In the genomic region with DNA sequence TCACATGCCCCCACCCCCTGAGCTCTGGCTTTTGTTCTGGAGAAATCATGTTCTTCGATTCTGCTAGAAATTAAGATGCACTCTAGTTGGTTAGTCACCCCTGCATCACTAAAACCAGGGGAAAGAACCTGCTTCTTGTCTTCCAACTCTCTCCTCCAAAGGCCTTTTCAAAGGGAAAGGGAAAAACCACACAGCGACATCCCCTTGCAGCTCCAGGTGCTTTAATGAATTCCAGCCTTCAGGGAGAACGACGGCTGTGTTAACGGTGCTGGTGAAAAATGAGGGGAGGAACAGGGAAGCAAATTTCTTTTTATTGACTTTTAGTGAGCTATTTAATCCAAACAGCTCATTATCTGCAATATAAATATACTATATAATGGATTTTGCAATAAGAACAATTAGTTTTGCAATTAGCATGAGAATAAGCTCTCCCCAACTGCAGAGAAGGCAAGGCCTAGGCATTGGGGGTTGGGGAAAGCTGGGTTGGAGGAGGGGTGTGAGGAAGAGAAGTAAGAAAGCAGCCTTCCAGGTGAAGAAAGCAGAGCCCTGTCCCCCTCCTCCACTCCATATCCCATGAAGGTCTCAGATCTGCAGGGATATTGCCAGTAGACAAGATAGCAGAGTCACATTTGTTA, we compare ENCODE assay signal across 1 cellular context.
TF ChIP-seq lines count a peak whose summit lies in the region.

No MANE protein-coding gene starts in this region.

TF ChIP-seq in WTC11, 78 proteins besides CTCF, POLR2A, EP300 and RAD21 (continued from another document):
- TF ChIP-seq, protein P1, sequence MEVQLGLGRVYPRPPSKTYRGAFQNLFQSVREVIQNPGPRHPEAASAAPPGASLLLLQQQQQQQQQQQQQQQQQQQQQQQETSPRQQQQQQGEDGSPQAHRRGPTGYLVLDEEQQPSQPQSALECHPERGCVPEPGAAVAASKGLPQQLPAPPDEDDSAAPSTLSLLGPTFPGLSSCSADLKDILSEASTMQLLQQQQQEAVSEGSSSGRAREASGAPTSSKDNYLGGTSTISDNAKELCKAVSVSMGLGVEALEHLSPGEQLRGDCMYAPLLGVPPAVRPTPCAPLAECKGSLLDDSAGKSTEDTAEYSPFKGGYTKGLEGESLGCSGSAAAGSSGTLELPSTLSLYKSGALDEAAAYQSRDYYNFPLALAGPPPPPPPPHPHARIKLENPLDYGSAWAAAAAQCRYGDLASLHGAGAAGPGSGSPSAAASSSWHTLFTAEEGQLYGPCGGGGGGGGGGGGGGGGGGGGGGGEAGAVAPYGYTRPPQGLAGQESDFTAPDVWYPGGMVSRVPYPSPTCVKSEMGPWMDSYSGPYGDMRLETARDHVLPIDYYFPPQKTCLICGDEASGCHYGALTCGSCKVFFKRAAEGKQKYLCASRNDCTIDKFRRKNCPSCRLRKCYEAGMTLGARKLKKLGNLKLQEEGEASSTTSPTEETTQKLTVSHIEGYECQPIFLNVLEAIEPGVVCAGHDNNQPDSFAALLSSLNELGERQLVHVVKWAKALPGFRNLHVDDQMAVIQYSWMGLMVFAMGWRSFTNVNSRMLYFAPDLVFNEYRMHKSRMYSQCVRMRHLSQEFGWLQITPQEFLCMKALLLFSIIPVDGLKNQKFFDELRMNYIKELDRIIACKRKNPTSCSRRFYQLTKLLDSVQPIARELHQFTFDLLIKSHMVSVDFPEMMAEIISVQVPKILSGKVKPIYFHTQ (CRISPR knock-in tag; IDR thresholded peaks at IDR 0.05): no peak
- TF ChIP-seq ETV6 (CRISPR knock-in tag; IDR thresholded peaks at IDR 0.05) (0 out of 2 replicates have a peak, but pooled peaks have one; percentile 23), FOXJ3 (CRISPR knock-in tag; IDR thresholded peaks at IDR 0.05; ENCODE audit: borderline replicate concordance) (no peak), IRF2 (CRISPR knock-in tag; IDR thresholded peaks at IDR 0.05; ENCODE audit: borderline replicate concordance, low read depth) (no peak), ZNF219 (CRISPR knock-in tag; IDR thresholded peaks at IDR 0.05; ENCODE audit: borderline replicate concordance) (no peak), NR1H2 (CRISPR knock-in tag; IDR thresholded peaks at IDR 0.05) (no peak), ZNF281 (CRISPR knock-in tag; IDR thresholded peaks at IDR 0.05) (peak; percentile 63; the same call in 1 of the 2 replicates), TP53 (CRISPR knock-in tag; IDR thresholded peaks at IDR 0.05) (no peak), KAT7 (CRISPR knock-in tag; IDR thresholded peaks at IDR 0.05; ENCODE audit: borderline replicate concordance) (no peak), ZNF121 (CRISPR knock-in tag; IDR thresholded peaks at IDR 0.05) (no peak), CREB1 (CRISPR knock-in tag; IDR thresholded peaks at IDR 0.05) (no peak), NFE2L1 (CRISPR knock-in tag; IDR thresholded peaks at IDR 0.05) (no peak)
- TF ChIP-seq, protein P2, sequence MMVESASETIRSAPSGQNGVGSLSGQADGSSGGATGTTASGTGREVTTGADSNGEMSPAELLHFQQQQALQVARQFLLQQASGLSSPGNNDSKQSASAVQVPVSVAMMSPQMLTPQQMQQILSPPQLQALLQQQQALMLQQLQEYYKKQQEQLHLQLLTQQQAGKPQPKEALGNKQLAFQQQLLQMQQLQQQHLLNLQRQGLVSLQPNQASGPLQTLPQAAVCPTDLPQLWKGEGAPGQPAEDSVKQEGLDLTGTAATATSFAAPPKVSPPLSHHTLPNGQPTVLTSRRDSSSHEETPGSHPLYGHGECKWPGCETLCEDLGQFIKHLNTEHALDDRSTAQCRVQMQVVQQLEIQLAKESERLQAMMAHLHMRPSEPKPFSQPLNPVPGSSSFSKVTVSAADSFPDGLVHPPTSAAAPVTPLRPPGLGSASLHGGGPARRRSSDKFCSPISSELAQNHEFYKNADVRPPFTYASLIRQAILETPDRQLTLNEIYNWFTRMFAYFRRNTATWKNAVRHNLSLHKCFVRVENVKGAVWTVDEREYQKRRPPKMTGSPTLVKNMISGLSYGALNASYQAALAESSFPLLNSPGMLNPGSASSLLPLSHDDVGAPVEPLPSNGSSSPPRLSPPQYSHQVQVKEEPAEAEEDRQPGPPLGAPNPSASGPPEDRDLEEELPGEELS (CRISPR knock-in tag; IDR thresholded peaks at IDR 0.05): no peak
- TF ChIP-seq, protein P3, sequence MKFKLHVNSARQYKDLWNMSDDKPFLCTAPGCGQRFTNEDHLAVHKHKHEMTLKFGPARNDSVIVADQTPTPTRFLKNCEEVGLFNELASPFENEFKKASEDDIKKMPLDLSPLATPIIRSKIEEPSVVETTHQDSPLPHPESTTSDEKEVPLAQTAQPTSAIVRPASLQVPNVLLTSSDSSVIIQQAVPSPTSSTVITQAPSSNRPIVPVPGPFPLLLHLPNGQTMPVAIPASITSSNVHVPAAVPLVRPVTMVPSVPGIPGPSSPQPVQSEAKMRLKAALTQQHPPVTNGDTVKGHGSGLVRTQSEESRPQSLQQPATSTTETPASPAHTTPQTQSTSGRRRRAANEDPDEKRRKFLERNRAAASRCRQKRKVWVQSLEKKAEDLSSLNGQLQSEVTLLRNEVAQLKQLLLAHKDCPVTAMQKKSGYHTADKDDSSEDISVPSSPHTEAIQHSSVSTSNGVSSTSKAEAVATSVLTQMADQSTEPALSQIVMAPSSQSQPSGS (CRISPR knock-in tag; IDR thresholded peaks at IDR 0.05; ENCODE audit: borderline replicate concordance, low read depth): no peak
